24 cellular contexts compared by ENCODE assay signal in genomic region chrX:63417649-63418048, GRCh38.
"Had no signal": no experiment of that assay in that cellular context is flagged by ENCODE, and none has a peak within 500 bp of the region (broad histone marks: within the 10 kb centered on the region; RNA-seq: fewer than 3 reads in every experiment).

No MANE protein-coding gene starts in this region.

- H3K36me3 ChIP-seq: esophagus muscularis mucosa, gastroesophageal sphincter, heart left ventricle, left lung, lower lobe of right lung had no signal

- H3K4me2 ChIP-seq: hepatocyte had no signal

- H3K27ac ChIP-seq: coronary artery, dorsolateral prefrontal cortex, esophagus muscularis mucosa, foreskin keratinocyte, gastroesophageal sphincter, heart left ventricle, hepatocyte, left lung, lower lobe of right lung had no signal

- DNase-seq: dermis blood vessel endothelial cell; dorsolateral prefrontal cortex; effector CD4-positive, alpha-beta T cell; effector memory CD4-positive, alpha-beta T cell; foreskin keratinocyte; heart left ventricle; hypothalamus; immature natural killer cell; islet precursor cell; left cardiac atrium; left lung; left ventricle myocardium superior; lower lobe of right lung; mesenchymal stem cell; mucosa of descending colon; naive B cell had no signal

- H3K9me3 ChIP-seq: esophagus muscularis mucosa, gastroesophageal sphincter, heart left ventricle, left lung, lower lobe of right lung, mucosa of descending colon had no signal

- H3K27me3 Mint-ChIP-seq: naive B cell had no signal

- H3K27ac Mint-ChIP-seq: immature natural killer cell, mesothelial cell of epicardium, naive B cell had no signal

- H3K4me3 Mint-ChIP-seq: immature natural killer cell, mesothelial cell of epicardium had no signal

- H3K79me2 ChIP-seq: hepatocyte had no signal

- H3K27me3 ChIP-seq: esophagus muscularis mucosa, foreskin keratinocyte, gastroesophageal sphincter, heart left ventricle, hepatocyte, left lung had no signal

- H3K4me1 ChIP-seq: esophagus muscularis mucosa, foreskin keratinocyte, gastroesophageal sphincter, heart left ventricle, left lung, lower lobe of right lung had no signal

- H2AFZ ChIP-seq: hepatocyte had no signal

- H3K9me3 Mint-ChIP-seq: immature natural killer cell had no signal

- H3K4me1 Mint-ChIP-seq: immature natural killer cell, mesothelial cell of epicardium, naive B cell had no signal

- FAIRE-seq: colon, endothelial cell of umbilical vein, frontal cortex had no signal

- ATAC-seq: foreskin keratinocyte, gastroesophageal sphincter, heart left ventricle, left cardiac atrium, left lung, left ventricle myocardium superior, lower lobe of right lung, mucosa of descending colon had no signal

- H3K4me3 ChIP-seq: coronary artery, dorsolateral prefrontal cortex, esophagus muscularis mucosa, gastroesophageal sphincter, heart left ventricle, hepatocyte, left lung, lower lobe of right lung, mucosa of descending colon had no signal

- H3K36me3 Mint-ChIP-seq: mesothelial cell of epicardium, naive B cell had no signal
